1 cellular context compared by ENCODE assay signal in the genomic region with DNA sequence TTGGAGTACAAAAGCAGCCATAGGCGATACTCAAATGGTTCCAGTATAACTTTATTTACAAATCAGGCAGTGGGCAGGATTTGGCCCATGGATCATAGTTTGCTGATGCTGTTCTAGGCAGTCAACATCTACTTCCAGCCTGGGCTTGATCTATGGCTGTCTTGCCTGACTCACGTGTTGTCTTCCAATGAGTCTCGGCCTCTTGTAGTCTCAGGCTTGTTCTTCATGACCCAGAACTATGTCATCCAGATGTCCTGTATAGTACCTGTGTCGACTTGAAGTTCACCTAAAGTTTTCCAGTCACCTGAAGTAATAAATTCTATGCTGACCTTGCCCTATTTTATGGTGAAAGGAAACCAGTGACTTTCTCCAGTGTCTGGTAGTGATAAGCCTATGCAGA.
TF ChIP-seq lines count a peak whose summit lies in the region.

No MANE protein-coding gene starts in this region.

TF ChIP-seq in HepG2, 621 proteins besides CTCF, POLR2A, EP300 and RAD21:
- TF ChIP-seq ZFX (CRISPR knock-in tag; IDR thresholded peaks at IDR 0.05; ENCODE audit: low read depth) (0 out of 2 replicates have a peak, but pooled peaks have one; percentile 7), CCAR2 (optimal IDR thresholded peaks at IDR 0.05; ENCODE audit: low read depth, low read length) (no peak)
- TF ChIP-seq, protein P1, sequence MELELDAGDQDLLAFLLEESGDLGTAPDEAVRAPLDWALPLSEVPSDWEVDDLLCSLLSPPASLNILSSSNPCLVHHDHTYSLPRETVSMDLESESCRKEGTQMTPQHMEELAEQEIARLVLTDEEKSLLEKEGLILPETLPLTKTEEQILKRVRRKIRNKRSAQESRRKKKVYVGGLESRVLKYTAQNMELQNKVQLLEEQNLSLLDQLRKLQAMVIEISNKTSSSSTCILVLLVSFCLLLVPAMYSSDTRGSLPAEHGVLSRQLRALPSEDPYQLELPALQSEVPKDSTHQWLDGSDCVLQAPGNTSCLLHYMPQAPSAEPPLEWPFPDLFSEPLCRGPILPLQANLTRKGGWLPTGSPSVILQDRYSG (CRISPR knock-in tag; IDR thresholded peaks at IDR 0.05), result no peak
- TF ChIP-seq, protein P2, sequence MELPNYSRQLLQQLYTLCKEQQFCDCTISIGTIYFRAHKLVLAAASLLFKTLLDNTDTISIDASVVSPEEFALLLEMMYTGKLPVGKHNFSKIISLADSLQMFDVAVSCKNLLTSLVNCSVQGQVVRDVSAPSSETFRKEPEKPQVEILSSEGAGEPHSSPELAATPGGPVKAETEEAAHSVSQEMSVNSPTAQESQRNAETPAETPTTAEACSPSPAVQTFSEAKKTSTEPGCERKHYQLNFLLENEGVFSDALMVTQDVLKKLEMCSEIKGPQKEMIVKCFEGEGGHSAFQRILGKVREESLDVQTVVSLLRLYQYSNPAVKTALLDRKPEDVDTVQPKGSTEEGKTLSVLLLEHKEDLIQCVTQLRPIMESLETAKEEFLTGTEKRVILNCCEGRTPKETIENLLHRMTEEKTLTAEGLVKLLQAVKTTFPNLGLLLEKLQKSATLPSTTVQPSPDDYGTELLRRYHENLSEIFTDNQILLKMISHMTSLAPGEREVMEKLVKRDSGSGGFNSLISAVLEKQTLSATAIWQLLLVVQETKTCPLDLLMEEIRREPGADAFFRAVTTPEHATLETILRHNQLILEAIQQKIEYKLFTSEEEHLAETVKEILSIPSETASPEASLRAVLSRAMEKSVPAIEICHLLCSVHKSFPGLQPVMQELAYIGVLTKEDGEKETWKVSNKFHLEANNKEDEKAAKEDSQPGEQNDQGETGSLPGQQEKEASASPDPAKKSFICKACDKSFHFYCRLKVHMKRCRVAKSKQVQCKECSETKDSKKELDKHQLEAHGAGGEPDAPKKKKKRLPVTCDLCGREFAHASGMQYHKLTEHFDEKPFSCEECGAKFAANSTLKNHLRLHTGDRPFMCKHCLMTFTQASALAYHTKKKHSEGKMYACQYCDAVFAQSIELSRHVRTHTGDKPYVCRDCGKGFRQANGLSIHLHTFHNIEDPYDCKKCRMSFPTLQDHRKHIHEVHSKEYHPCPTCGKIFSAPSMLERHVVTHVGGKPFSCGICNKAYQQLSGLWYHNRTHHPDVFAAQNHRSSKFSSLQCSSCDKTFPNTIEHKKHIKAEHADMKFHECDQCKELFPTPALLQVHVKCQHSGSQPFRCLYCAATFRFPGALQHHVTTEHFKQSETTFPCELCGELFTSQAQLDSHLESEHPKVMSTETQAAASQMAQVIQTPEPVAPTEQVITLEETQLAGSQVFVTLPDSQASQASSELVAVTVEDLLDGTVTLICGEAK (IDR thresholded peaks at IDR 0.05), result no peak
- TF ChIP-seq, protein P2 (CRISPR knock-in tag; IDR thresholded peaks at IDR 0.05), result peak; percentile 63; the same call in 1 of the 2 replicates
- TF ChIP-seq, protein P3, sequence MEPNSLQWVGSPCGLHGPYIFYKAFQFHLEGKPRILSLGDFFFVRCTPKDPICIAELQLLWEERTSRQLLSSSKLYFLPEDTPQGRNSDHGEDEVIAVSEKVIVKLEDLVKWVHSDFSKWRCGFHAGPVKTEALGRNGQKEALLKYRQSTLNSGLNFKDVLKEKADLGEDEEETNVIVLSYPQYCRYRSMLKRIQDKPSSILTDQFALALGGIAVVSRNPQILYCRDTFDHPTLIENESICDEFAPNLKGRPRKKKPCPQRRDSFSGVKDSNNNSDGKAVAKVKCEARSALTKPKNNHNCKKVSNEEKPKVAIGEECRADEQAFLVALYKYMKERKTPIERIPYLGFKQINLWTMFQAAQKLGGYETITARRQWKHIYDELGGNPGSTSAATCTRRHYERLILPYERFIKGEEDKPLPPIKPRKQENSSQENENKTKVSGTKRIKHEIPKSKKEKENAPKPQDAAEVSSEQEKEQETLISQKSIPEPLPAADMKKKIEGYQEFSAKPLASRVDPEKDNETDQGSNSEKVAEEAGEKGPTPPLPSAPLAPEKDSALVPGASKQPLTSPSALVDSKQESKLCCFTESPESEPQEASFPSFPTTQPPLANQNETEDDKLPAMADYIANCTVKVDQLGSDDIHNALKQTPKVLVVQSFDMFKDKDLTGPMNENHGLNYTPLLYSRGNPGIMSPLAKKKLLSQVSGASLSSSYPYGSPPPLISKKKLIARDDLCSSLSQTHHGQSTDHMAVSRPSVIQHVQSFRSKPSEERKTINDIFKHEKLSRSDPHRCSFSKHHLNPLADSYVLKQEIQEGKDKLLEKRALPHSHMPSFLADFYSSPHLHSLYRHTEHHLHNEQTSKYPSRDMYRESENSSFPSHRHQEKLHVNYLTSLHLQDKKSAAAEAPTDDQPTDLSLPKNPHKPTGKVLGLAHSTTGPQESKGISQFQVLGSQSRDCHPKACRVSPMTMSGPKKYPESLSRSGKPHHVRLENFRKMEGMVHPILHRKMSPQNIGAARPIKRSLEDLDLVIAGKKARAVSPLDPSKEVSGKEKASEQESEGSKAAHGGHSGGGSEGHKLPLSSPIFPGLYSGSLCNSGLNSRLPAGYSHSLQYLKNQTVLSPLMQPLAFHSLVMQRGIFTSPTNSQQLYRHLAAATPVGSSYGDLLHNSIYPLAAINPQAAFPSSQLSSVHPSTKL (CRISPR knock-in tag; IDR thresholded peaks at IDR 0.05), result 0 out of 2 replicates have a peak, but pooled peaks have one; percentile 2
